ENCODE assay signal across 37 cellular contexts in genomic region chr7:39577229-39577874, GRCh38.
"Had no signal": no experiment of that assay in that cellular context is flagged by ENCODE, and none has a peak within 500 bp of the region (broad histone marks: within the 10 kb centered on the region; RNA-seq: fewer than 3 reads in every experiment).

No MANE protein-coding gene starts in this region.

- H3K27ac Mint-ChIP-seq: activated B cell treated with CpG ODN at 0.5 μM for 24 hours; activated CD4-positive, alpha-beta memory T cell treated with anti-CD3 and anti-CD28 coated beads for 36 hours; activated CD4-positive, alpha-beta T cell treated with anti-CD3 and anti-CD28 coated beads, Interleukin-2, amount 10 ng/mL, durations not matched to agents 24 days and 14 days; activated CD8-positive, alpha-beta T cell treated with anti-CD3 and anti-CD28 coated beads for 36 hours; activated naive CD4-positive, alpha-beta T cell treated with anti-CD3 and anti-CD28 coated beads for 36 hours; activated naive CD4-positive, alpha-beta T cell treated with anti-CD3 and anti-CD28 coated beads, Interleukin-2, amount 50 U/mL, for 72 hours; activated naive CD8-positive, alpha-beta T cell treated with anti-CD3 and anti-CD28 coated beads for 36 hours; activated T-cell treated with anti-CD3 and anti-CD28 coated beads, Interleukin-2, amount 50 U/mL, for 72 hours; activated T-helper 1 cell treated with anti-CD3 and anti-CD28 coated beads, Interleukin-12 subunit alpha, Interleukin-12 subunit beta, Interleukin-2, Interleukin-4 antibody, amounts not matched to agents 30 ng/mL and 10 ng/mL and 1 ng/mL, durations not matched to agents 14 hours and 24 hours and 36 hours; activated T-helper 17 cell treated with anti-CD3 and anti-CD28 coated beads, Interleukin-2, amount 50 U/mL, for 72 hours; T-helper 2 cell treated with Interferon-gamma antibody and Interleukin-4, amounts not matched to agents 5 μg/mL and 100 μg/mL, for 36 hours had no signal

- H3K9me3 ChIP-seq: adrenal gland, body of pancreas, breast epithelium had no signal

- H3K4me3 Mint-ChIP-seq: activated B cell treated with CpG ODN at 0.5 μM for 24 hours; activated CD4-positive, alpha-beta memory T cell treated with anti-CD3 and anti-CD28 coated beads for 36 hours; activated CD4-positive, alpha-beta T cell treated with anti-CD3 and anti-CD28 coated beads, Interleukin-2, amount 10 ng/mL, durations not matched to agents 24 days and 14 days; activated CD8-positive, alpha-beta T cell treated with anti-CD3 and anti-CD28 coated beads for 36 hours; activated naive CD4-positive, alpha-beta T cell treated with anti-CD3 and anti-CD28 coated beads for 36 hours; activated naive CD8-positive, alpha-beta T cell treated with anti-CD3 and anti-CD28 coated beads for 36 hours; activated T-cell treated with anti-CD3 and anti-CD28 coated beads, Interleukin-2, amount 50 U/mL, for 4 hours; activated T-cell treated with anti-CD3 and anti-CD28 coated beads, Interleukin-2, amount 50 U/mL, for 72 hours; activated T-helper 1 cell treated with anti-CD3 and anti-CD28 coated beads, Interleukin-12 subunit alpha, Interleukin-12 subunit beta, Interleukin-2, Interleukin-4 antibody, amounts not matched to agents 30 ng/mL and 10 ng/mL and 1 ng/mL, durations not matched to agents 14 hours and 24 hours and 36 hours; activated T-helper 17 cell treated with anti-CD3 and anti-CD28 coated beads, Interleukin-2, amount 50 U/mL, for 72 hours; T-cell; T-helper 2 cell treated with Interferon-gamma antibody and Interleukin-4, amounts not matched to agents 5 μg/mL and 100 μg/mL, for 36 hours had no signal

- H3K27ac ChIP-seq: adrenal gland, body of pancreas, brain microvascular endothelial cell, breast epithelium, VCaP had no signal

- FAIRE-seq: astrocyte, TTC549 had no signal

- DNase-seq: activated B cell treated with CpG ODN at 0.5 μM for 24 hours; activated CD4-positive, alpha-beta memory T cell treated with anti-CD3 and anti-CD28 coated beads for 36 hours; activated CD4-positive, alpha-beta T cell treated with anti-CD3 and anti-CD28 coated beads for 4 hours; activated CD4-positive, alpha-beta T cell treated with anti-CD3 and anti-CD28 coated beads, Interleukin-2, amount 10 ng/mL, durations not matched to agents 24 days and 14 days; activated CD4-positive, alpha-beta T cell treated with anti-CD3 and anti-CD28 coated beads, Interleukin-2, amount 50 U/mL, for 1 hour; activated CD4-positive, alpha-beta T cell treated with anti-CD3 and anti-CD28 coated beads, Interleukin-2, amount 50 U/mL, for 4 hours; activated CD4-positive, CD25-positive, alpha-beta regulatory T cell treated with anti-CD3 and anti-CD28 coated beads, Interleukin-2, amount 50 U/mL, for 72 hours; activated CD8-positive, alpha-beta memory T cell treated with anti-CD3 and anti-CD28 coated beads, Interleukin-2, amount 50 U/mL, for 4 hours; activated CD8-positive, alpha-beta T cell treated with anti-CD3 and anti-CD28 coated beads for 36 hours; activated effector memory CD4-positive, alpha-beta T cell treated with anti-CD3 and anti-CD28 coated beads, Interleukin-2, amount 50 U/mL, for 16 hours; activated gamma-delta T cell treated with Interleukin-2 at 50 U/mL for 16 hours; activated naive CD4-positive, alpha-beta T cell; activated naive CD4-positive, alpha-beta T cell treated with anti-CD3 and anti-CD28 coated beads for 36 hours; activated naive CD4-positive, alpha-beta T cell treated with anti-CD3 and anti-CD28 coated beads, Interleukin-2, amount 50 U/mL, for 16 hours; activated naive CD8-positive, alpha-beta T cell treated with anti-CD3 and anti-CD28 coated beads for 36 hours; activated T-cell treated with anti-CD3 and anti-CD28 coated beads for 4 hours; activated T-cell treated with anti-CD3 and anti-CD28 coated beads, Interleukin-2, amount 50 U/mL, for 1 hour; activated T-cell treated with anti-CD3 and anti-CD28 coated beads, Interleukin-2, amount 50 U/mL, for 4 hours; activated T-cell treated with anti-CD3 and anti-CD28 coated beads, Interleukin-2, amount 50 U/mL, for 72 hours; adrenal gland; amniotic stem cell; aorta; body of pancreas; brain microvascular endothelial cell; central memory CD4-positive, alpha-beta T cell; SW 1271; T-cell; T-helper 2 cell; T-helper 9 cell had no signal

- H3K4me1 Mint-ChIP-seq: activated T-helper 17 cell treated with anti-CD3 and anti-CD28 coated beads, Interleukin-2, amount 50 U/mL, for 72 hours had no signal

- H3K27me3 ChIP-seq: adrenal gland, body of pancreas, brain microvascular endothelial cell, breast epithelium had no signal

- H3K4me1 ChIP-seq: adrenal gland, body of pancreas, breast epithelium had no signal

- H3K36me3 Mint-ChIP-seq: activated naive CD4-positive, alpha-beta T cell treated with anti-CD3 and anti-CD28 coated beads, Interleukin-2, amount 50 U/mL, for 72 hours; activated naive CD8-positive, alpha-beta T cell treated with anti-CD3 and anti-CD28 coated beads for 36 hours had no signal

- ATAC-seq: activated CD8-positive, alpha-beta T cell treated with anti-CD3 and anti-CD28 coated beads for 36 hours; activated naive CD4-positive, alpha-beta T cell treated with anti-CD3 and anti-CD28 coated beads, Interleukin-2, amount 50 U/mL, for 72 hours; activated T-cell treated with anti-CD3 and anti-CD28 coated beads, Interleukin-2, amount 50 U/mL, for 4 hours; activated T-cell treated with anti-CD3 and anti-CD28 coated beads, Interleukin-2, amount 50 U/mL, for 72 hours; activated T-helper 17 cell treated with anti-CD3 and anti-CD28 coated beads, Interleukin-2, amount 50 U/mL, for 72 hours; body of pancreas; T-cell had no signal

- H3K27me3 Mint-ChIP-seq: activated B cell treated with CpG ODN at 0.5 μM for 24 hours; activated CD4-positive, alpha-beta memory T cell treated with anti-CD3 and anti-CD28 coated beads for 36 hours; activated CD4-positive, alpha-beta T cell treated with anti-CD3 and anti-CD28 coated beads, Interleukin-2, amount 10 ng/mL, durations not matched to agents 24 days and 14 days; activated CD8-positive, alpha-beta T cell treated with anti-CD3 and anti-CD28 coated beads for 36 hours; activated naive CD8-positive, alpha-beta T cell treated with anti-CD3 and anti-CD28 coated beads for 36 hours; activated T-helper 17 cell treated with anti-CD3 and anti-CD28 coated beads, Interleukin-2, amount 50 U/mL, for 72 hours; T-cell had no signal

- H3K4me3 ChIP-seq: adrenal gland, body of pancreas, breast epithelium had no signal
